8 cellular contexts compared by ENCODE assay signal in the genomic region with DNA sequence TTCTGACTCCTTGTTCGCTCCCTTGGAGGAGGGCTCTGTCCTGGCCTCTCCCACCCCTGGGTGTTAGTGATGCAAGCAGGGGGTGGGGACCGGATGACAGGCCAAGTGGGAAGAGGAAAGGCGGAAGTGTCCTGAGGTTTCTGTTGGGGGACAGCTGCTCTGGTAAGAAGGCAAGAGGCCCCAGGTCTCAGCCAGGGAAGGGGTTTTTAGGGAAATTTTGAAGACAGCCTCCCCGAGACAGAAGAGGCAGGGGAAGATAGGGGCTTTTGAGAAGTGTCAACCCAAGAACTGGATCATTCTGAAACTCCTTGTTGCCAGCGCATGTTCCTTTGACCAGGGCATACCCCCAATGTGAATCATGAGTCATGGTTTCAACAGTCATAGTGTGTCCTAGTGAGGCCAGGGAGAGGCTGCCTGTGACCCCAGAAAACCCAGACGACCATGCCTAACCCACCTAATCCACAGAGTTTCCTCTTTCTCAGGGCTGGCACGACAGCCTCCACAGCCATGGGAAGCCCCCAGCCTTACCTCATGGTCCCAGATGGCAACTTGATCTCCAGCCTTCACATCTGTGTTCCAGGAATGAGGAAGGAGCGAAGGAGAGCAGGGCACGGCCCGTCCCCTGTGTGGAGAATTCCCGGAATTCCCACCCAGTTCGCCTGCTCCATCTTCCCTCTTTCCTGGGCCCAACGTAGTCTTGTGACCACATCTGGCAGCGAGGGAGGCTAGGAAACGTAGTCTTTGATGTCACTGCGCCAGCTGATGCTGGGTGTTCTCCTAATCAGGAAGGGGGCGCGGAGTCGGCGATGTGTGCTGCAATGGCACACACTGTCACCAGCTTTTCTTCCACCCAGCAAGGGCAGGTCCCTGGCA. TPM values are rescaled to one million over a fixed set of nuclear protein-coding genes. Genes with fewer than 3 reads are reported as not detected.
DNase-seq lines count a peak whose midpoint lies in the region; ATAC-seq, FAIRE-seq and TF ChIP-seq lines count a peak whose summit lies in the region.

No MANE protein-coding gene starts in this region.

- H3K9me3 ChIP-seq in SJCRH30 (replicated peaks): no peaks in the 10 kb centered on the region
- no peaks in the 10 kb centered on the region for H3K9me3 ChIP-seq in left lung

- peak overlapping the region; percentile 57 for H3K27ac ChIP-seq in SJCRH30
- H3K27ac ChIP-seq in left lung: peak overlapping the region; percentile 7 to 82

- H3K4me3 ChIP-seq in SJCRH30 (no peak overlapping the region), left lung (no peak overlapping the region)

- intact Hi-C loops in left lung (cut with DNase I): no loop called here

- FAIRE-seq in GM18507 (lab: Jason Lieb, UNC): peak; percentile 98

- H3K4me1 ChIP-seq in SJCRH30 (peaks cover 34% of the 10 kb centered on the region), left lung (peaks cover 0 to 61% of the 10 kb centered on the region in 2 donors)

- H3K27me3 ChIP-seq in SJCRH30 (no peaks in the 10 kb centered on the region), left lung (peaks cover 0 to 28% of the 10 kb centered on the region in 2 donors)

- no peak for DNase-seq in GM18507 (ENCODE audit: extremely low spot score, insufficient read length, low read depth)
- DNase-seq in SJCRH30: peak; percentile 51 to 68
- DNase-seq in left lung: peak in 1 of 2 donors; percentile 81
- no peak for DNase-seq in NCI-H524 treated with DMSO at 0.1 percent for 48 hours (lab: John Stamatoyannopoulos, UW)
- DNase-seq in COLO829 (ENCODE audit: low spot score): no peak
- DNase-seq in DMS53 (lab: John Stamatoyannopoulos, UW): no peak
- DNase-seq in NCI-H69 (lab: John Stamatoyannopoulos, UW): no peak

- H3K36me3 ChIP-seq in SJCRH30: no peaks in the 10 kb centered on the region
- H3K36me3 ChIP-seq in left lung: no peaks in the 10 kb centered on the region

- ATAC-seq in HG02571 (IDR thresholded peaks at IDR 0.05; ENCODE audit: unreplicated experiment): peak; percentile 34
- ATAC-seq in left lung: peak; percentile 37

- no peak for TF ChIP-seq CTCF in left lung (IDR thresholded peaks at IDR 0.05)

RNA-seq across cellular contexts. Expression of gene GPR132, which starts 4.9 kb away (rescaled TPM):
- 0.40 and 0.63 TPM in 2 replicates for total RNA-seq in SJCRH30 (2014; rRNA removed; shearing (Covaris generic))
- 10 to 100 TPM in 1 of 2 donors, 1 to 10 TPM in 1; 1.9 to 10.4 TPM for total RNA-seq in left lung

RNA-seq across cellular contexts. Expression of gene CDCA4, which starts 49.2 kb away (rescaled TPM):
- total RNA-seq in SJCRH30 (2014; rRNA removed; shearing (Covaris generic)): 92.3 and 98.0 TPM in 2 replicates
- 1 to 10 TPM; 9.4 to 9.6 TPM for total RNA-seq in left lung

Comparison
In these comparisons a context has a peak if more than half of its experiments do, and no peak if none do; other contexts are left out.
1. DNase-seq: peak in SJCRH30 (2 of 2); none in GM18507 (single experiment), NCI-H524 treated with DMSO at 0.1 percent for 48 hours (single experiment), COLO829 (single experiment), DMS53 (single experiment) and NCI-H69 (single experiment).